1 cellular context compared by ENCODE assay signal in the genomic region with DNA sequence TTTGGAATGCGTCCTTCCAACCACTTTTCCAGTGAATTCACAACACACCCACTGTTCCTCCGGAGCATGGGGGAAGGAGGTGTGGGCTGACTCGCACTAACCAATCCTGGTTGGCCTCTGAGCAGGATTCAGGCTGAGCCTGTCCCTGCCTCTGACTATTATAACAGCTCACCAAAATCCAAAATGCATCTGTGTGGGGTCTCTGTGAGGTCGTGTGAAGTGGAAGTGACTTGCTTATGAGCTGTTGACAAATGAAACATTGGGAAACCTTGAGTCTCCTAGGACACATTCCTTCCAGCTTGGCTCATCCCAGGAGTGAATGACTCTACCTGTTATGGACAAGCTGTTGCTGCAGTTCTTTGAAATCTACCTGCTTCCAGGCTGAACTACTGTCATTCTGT.
A peak's percentile ranks its signal among the peaks of the same experiment; 100 is the strongest.
TF ChIP-seq lines count a peak whose summit lies in the region.

No MANE protein-coding gene starts in this region.

TF ChIP-seq in HepG2, 621 proteins besides CTCF, POLR2A, EP300 and RAD21:
- no peak for TF ChIP-seq ZNF839 (CRISPR knock-in tag; IDR thresholded peaks at IDR 0.05; ENCODE audit: borderline replicate concordance)
- no peak for TF ChIP-seq FOXA1 (IDR thresholded peaks at IDR 0.05)
- TF ChIP-seq FOXA1 (CRISPR knock-in tag; IDR thresholded peaks at IDR 0.05) = 0 out of 2 replicates have a peak, but pooled peaks have one; percentile 9
